13 cellular contexts compared by ENCODE assay signal in genomic region chr7:3206101-3206500, GRCh38.
DNase-seq lines count a peak whose midpoint lies in the region; ATAC-seq and TF ChIP-seq lines count a peak whose summit lies in the region.
"Had no signal": no experiment of that assay in that cellular context is flagged by ENCODE, and none has a peak within 500 bp of the region (broad histone marks: within the 10 kb centered on the region; RNA-seq: fewer than 3 reads in every experiment).

No MANE protein-coding gene starts in this region.

- no peaks in the 10 kb centered on the region for H3K27me3 Mint-ChIP-seq in activated CD8-positive, alpha-beta memory T cell treated with anti-CD3 and anti-CD28 coated beads, Interleukin-2, amount 10 ng/mL, durations not matched to agents 7 days and 5 days
- H3K27me3 Mint-ChIP-seq in type B pancreatic cell, result peaks cover 17% of the 10 kb centered on the region
- H3K27me3 Mint-ChIP-seq: CD4-positive, alpha-beta T cell had no signal

- ATAC-seq in activated CD8-positive, alpha-beta memory T cell treated with anti-CD3 and anti-CD28 coated beads, Interleukin-2, amount 10 ng/mL, durations not matched to agents 7 days and 5 days, result no peak
- ATAC-seq in GM18520 (IDR thresholded peaks at IDR 0.05; ENCODE audit: unreplicated experiment), result no peak
- ATAC-seq: A549, GM23338 had no signal

- no peaks in the 10 kb centered on the region for H3K9me3 Mint-ChIP-seq in activated CD8-positive, alpha-beta memory T cell treated with anti-CD3 and anti-CD28 coated beads, Interleukin-2, amount 10 ng/mL, durations not matched to agents 7 days and 5 days (ENCODE audit: low read depth)
- H3K9me3 Mint-ChIP-seq in type B pancreatic cell, result no peaks in the 10 kb centered on the region
- H3K9me3 Mint-ChIP-seq: CD4-positive, alpha-beta T cell; GM23338 had no signal

- H3K36me3 Mint-ChIP-seq in activated CD8-positive, alpha-beta memory T cell treated with anti-CD3 and anti-CD28 coated beads, Interleukin-2, amount 10 ng/mL, durations not matched to agents 7 days and 5 days, result no peaks in the 10 kb centered on the region
- H3K36me3 Mint-ChIP-seq in type B pancreatic cell, result no peaks in the 10 kb centered on the region

- TF ChIP-seq CTCF in type B pancreatic cell (conservative IDR thresholded peaks at IDR 0.05), result no peak

- H3K4me1 Mint-ChIP-seq in activated CD8-positive, alpha-beta memory T cell treated with anti-CD3 and anti-CD28 coated beads, Interleukin-2, amount 10 ng/mL, durations not matched to agents 7 days and 5 days, result no peaks in the 10 kb centered on the region
- H3K4me1 Mint-ChIP-seq in type B pancreatic cell (ENCODE audit: unreplicated experiment), result peaks cover 12% of the 10 kb centered on the region

- H3K27ac Mint-ChIP-seq in activated CD8-positive, alpha-beta memory T cell treated with anti-CD3 and anti-CD28 coated beads, Interleukin-2, amount 10 ng/mL, durations not matched to agents 7 days and 5 days, result no peak overlapping the region
- H3K27ac Mint-ChIP-seq in type B pancreatic cell, result no peak overlapping the region
- H3K27ac Mint-ChIP-seq: CD4-positive, alpha-beta T cell; GM23338 had no signal

- DNase-seq in activated CD8-positive, alpha-beta memory T cell treated with anti-CD3 and anti-CD28 coated beads, Interleukin-2, amount 10 ng/mL, durations not matched to agents 7 days and 5 days, result peak; percentile 5
- DNase-seq in activated CD8-positive, alpha-beta memory T cell treated with anti-CD3 and anti-CD28 coated beads, Interleukin-2, amount 50 U/mL, for 48 hours, result peak; percentile 18
- DNase-seq in islet precursor cell (peak; percentile 13), type B pancreatic cell (ENCODE audit: extremely low spot score, unreplicated experiment) (peak; percentile 31), superior temporal gyrus (ENCODE audit: extremely low spot score) (no peak), hypothalamus (lab: John Stamatoyannopoulos, UW) (no peak)
- DNase-seq: AML-193; CD4-positive, alpha-beta T cell; GDM1; HCEC 1CT had no signal

- CTCF ChIA-PET in activated CD8-positive, alpha-beta memory T cell treated with anti-CD3 and anti-CD28 coated beads, Interleukin-2, amount 10 ng/mL, durations not matched to agents 7 days and 5 days (lab: Charles Lee), result no interaction called here

- no peak overlapping the region for H3K4me3 Mint-ChIP-seq in activated CD8-positive, alpha-beta memory T cell treated with anti-CD3 and anti-CD28 coated beads, Interleukin-2, amount 10 ng/mL, durations not matched to agents 7 days and 5 days
- no peak overlapping the region for H3K4me3 Mint-ChIP-seq in type B pancreatic cell
- H3K4me3 Mint-ChIP-seq: CD4-positive, alpha-beta T cell; GM23338 had no signal

Comparison
In these comparisons a context has a peak if more than half of its experiments do, and no peak if none do; other contexts are left out.
1. DNase-seq: peak in activated CD8-positive, alpha-beta memory T cell treated with anti-CD3 and anti-CD28 coated beads, Interleukin-2, amount 10 ng/mL, durations not matched to agents 7 days and 5 days (single experiment), activated CD8-positive, alpha-beta memory T cell treated with anti-CD3 and anti-CD28 coated beads, Interleukin-2, amount 50 U/mL, for 48 hours (single experiment), islet precursor cell (single experiment) and type B pancreatic cell (single experiment); none in superior temporal gyrus (single experiment) and hypothalamus (0 of 51).